Comparison of ENCODE assay signal across 17 cellular contexts in genomic region chr10:22374489-22375126, GRCh38. TPM values are rescaled to one million over a fixed set of nuclear protein-coding genes. Genes with fewer than 3 reads are reported as not detected.
"Had no signal": no experiment of that assay in that cellular context is flagged by ENCODE, and none has a peak within 500 bp of the region (broad histone marks: within the 10 kb centered on the region; RNA-seq: fewer than 3 reads in every experiment).

No MANE protein-coding gene starts in this region.

- H3K4me3 Mint-ChIP-seq: activated CD4-positive, alpha-beta memory T cell treated with anti-CD3 and anti-CD28 coated beads, Interleukin-2, amount 10 ng/mL, durations not matched to agents 7 days and 5 days; activated naive CD8-positive, alpha-beta T cell; dendritic cell treated with granulocyte-macrophage colony-stimulating factor and Interleukin-4, amounts not matched to agents 40 ng/mL and 50 ng/mL, for 4 days; nephron progenitor cell; stimulated activated naive CD8-positive, alpha-beta T cell treated with anti-CD3 and anti-CD28 coated beads, Interleukin-15, Interleukin-2, amounts not matched to agents 100 ng/mL and 50 ng/mL, for 24 hours had no signal

- DNase-seq: activated CD4-positive, alpha-beta memory T cell treated with anti-CD3 and anti-CD28 coated beads, Interleukin-2, amount 10 ng/mL, durations not matched to agents 7 days and 5 days; activated CD4-positive, alpha-beta T cell treated with anti-CD3 and anti-CD28 coated beads for 1 hour; activated gamma-delta T cell; activated T-cell treated with anti-CD3 and anti-CD28 coated beads, Interleukin-2, amount 50 U/mL, for 48 hours; amygdala; brain microvascular endothelial cell; erythroblast; hippocampal formation; left ventricle myocardium superior; mesendoderm; nephron progenitor cell; stimulated activated CD4-positive, alpha-beta T cell treated with anti-CD3 and anti-CD28 coated beads, Interleukin-2, amount 100 ng/mL, for 48 hours; testis had no signal

- H3K36me3 Mint-ChIP-seq: activated naive CD8-positive, alpha-beta T cell had no signal

- ATAC-seq: left ventricle myocardium superior had no signal

- H3K27ac Mint-ChIP-seq: activated CD4-positive, alpha-beta memory T cell treated with anti-CD3 and anti-CD28 coated beads, Interleukin-2, amount 10 ng/mL, durations not matched to agents 7 days and 5 days; activated naive CD8-positive, alpha-beta T cell; dendritic cell treated with granulocyte-macrophage colony-stimulating factor and Interleukin-4, amounts not matched to agents 40 ng/mL and 50 ng/mL, for 4 days; nephron progenitor cell; stimulated activated naive CD8-positive, alpha-beta T cell treated with anti-CD3 and anti-CD28 coated beads, Interleukin-15, Interleukin-2, amounts not matched to agents 100 ng/mL and 50 ng/mL, for 24 hours had no signal

- H3K9me3 Mint-ChIP-seq: activated CD4-positive, alpha-beta memory T cell treated with anti-CD3 and anti-CD28 coated beads, Interleukin-2, amount 10 ng/mL, durations not matched to agents 7 days and 5 days; dendritic cell treated with granulocyte-macrophage colony-stimulating factor and Interleukin-4, amounts not matched to agents 40 ng/mL and 50 ng/mL, for 4 days; nephron progenitor cell; stimulated activated naive CD8-positive, alpha-beta T cell treated with anti-CD3 and anti-CD28 coated beads, Interleukin-15, Interleukin-2, amounts not matched to agents 100 ng/mL and 50 ng/mL, for 24 hours had no signal

- H3K27me3 Mint-ChIP-seq: activated CD4-positive, alpha-beta memory T cell treated with anti-CD3 and anti-CD28 coated beads, Interleukin-2, amount 10 ng/mL, durations not matched to agents 7 days and 5 days; activated naive CD8-positive, alpha-beta T cell; dendritic cell treated with granulocyte-macrophage colony-stimulating factor and Interleukin-4, amounts not matched to agents 40 ng/mL and 50 ng/mL, for 4 days; stimulated activated naive CD8-positive, alpha-beta T cell treated with anti-CD3 and anti-CD28 coated beads, Interleukin-15, Interleukin-2, amounts not matched to agents 100 ng/mL and 50 ng/mL, for 24 hours had no signal

RNA-seq across cellular contexts. Expression of gene SPAG6, which starts 29.3 kb away (rescaled TPM):
- total RNA-seq: left ventricle myocardium superior, osteoblast had no signal
